ENCODE assay signal across 9 cellular contexts in genomic region chr1:222654849-222655248, GRCh38. TPM values are rescaled to one million over a fixed set of nuclear protein-coding genes. Genes with fewer than 3 reads are reported as not detected.
DNase-seq lines count a peak whose midpoint lies in the region; ATAC-seq, FAIRE-seq and TF ChIP-seq lines count a peak whose summit lies in the region.
"Had no signal": no experiment of that assay in that cellular context is flagged by ENCODE, and none has a peak within 500 bp of the region (broad histone marks: within the 10 kb centered on the region; RNA-seq: fewer than 3 reads in every experiment).

No MANE protein-coding gene starts in this region.

- peaks cover 67 to 87% of the 10 kb centered on the region in 2 donors for H3K36me3 Mint-ChIP-seq in CD4-positive, alpha-beta memory T cell

- H3K27ac ChIP-seq in CD4-positive, alpha-beta memory T cell (ENCODE audit: low read depth, low read length) = peak overlapping the region; percentile 67
- H3K27ac ChIP-seq in KOPT-K1 (ENCODE audit: low read depth, low read length, poor library complexity, severe bottlenecking) (peak overlapping the region; percentile 21), left ventricle myocardium inferior (replicated peaks) (peak overlapping the region; percentile 37)

- H3K4me1 Mint-ChIP-seq in CD4-positive, alpha-beta memory T cell = peaks cover 33 to 55% (median 46%) of the 10 kb centered on the region in 4 donors

- CTCF ChIA-PET in CD4-positive, alpha-beta memory T cell (lab: Charles Lee; ENCODE audit: partially characterized antibody) = interaction anchor here (0.9 to 3.2 kb wide), 9 partner anchors 10 to 190 kb away, joined by 3 to 14 read pairs (median 4); partner anchors contain the start of genes AIDA and BROX

- POLR2A ChIA-PET in CD4-positive, alpha-beta memory T cell (lab: Charles Lee; ENCODE audit: partially characterized antibody) = interaction anchor here (0.9 to 4.7 kb wide), 5 partner anchors 10 to 709 kb away, joined by 3 to 45 read pairs (median 4); partner anchors contain the start of genes AIDA, BROX and SUSD4

- H3K27ac Mint-ChIP-seq in CD4-positive, alpha-beta memory T cell = peak overlapping the region; percentile 90 to 98 (median 95)

- H3K27me3 ChIP-seq in CD4-positive, alpha-beta memory T cell (ENCODE audit: insufficient read depth, low read length) = no peaks in the 10 kb centered on the region
- H3K27me3 ChIP-seq in left ventricle myocardium inferior (ENCODE audit: low read depth) = no peaks in the 10 kb centered on the region

- no peak for FAIRE-seq in RCC 7860 (lab: Jason Lieb, UNC)

- no peaks in the 10 kb centered on the region for H3K27me3 Mint-ChIP-seq in CD4-positive, alpha-beta memory T cell

- peaks cover 32% of the 10 kb centered on the region for H3K4me1 ChIP-seq in CD4-positive, alpha-beta memory T cell (ENCODE audit: insufficient read depth, low read length)
- H3K4me1 ChIP-seq in left ventricle myocardium inferior = peaks cover 20% of the 10 kb centered on the region

- intact Hi-C loops in CD4-positive, alpha-beta memory T cell (cut with micrococcal nuclease) = loop anchor here (1.0 kb wide), 2 partner anchors 11 to 58 kb away; no protein-coding TSS in a partner anchor
- intact Hi-C loops in left ventricle myocardium inferior (cut with micrococcal nuclease) = loop anchor here (10.0 kb wide), 1 partner anchor 70 kb away; no protein-coding TSS in a partner anchor

- peaks cover 79% of the 10 kb centered on the region for H3K36me3 ChIP-seq in CD4-positive, alpha-beta memory T cell (ENCODE audit: insufficient read depth, low read length)
- H3K36me3 ChIP-seq in KOPT-K1 (ENCODE audit: insufficient read depth, low read length) = peaks cover 96% of the 10 kb centered on the region
- H3K36me3 ChIP-seq in left ventricle myocardium inferior = peaks cover 98% of the 10 kb centered on the region

- ATAC-seq in GM21390 (IDR thresholded peaks at IDR 0.05; ENCODE audit: unreplicated experiment) = peak; percentile 87
- ATAC-seq: HCT116 had no signal

- no peak overlapping the region for H3K4me3 ChIP-seq in CD4-positive, alpha-beta memory T cell (ENCODE audit: low read length in 2 of 2)
- H3K4me3 ChIP-seq in left ventricle myocardium inferior = no peak overlapping the region

- no peaks in the 10 kb centered on the region for H3K9me3 Mint-ChIP-seq in CD4-positive, alpha-beta memory T cell

- peak overlapping the region; percentile 37 to 76 (median 60) for H3K4me3 Mint-ChIP-seq in CD4-positive, alpha-beta memory T cell

- no peak for TF ChIP-seq CTCF in left ventricle myocardium inferior (IDR thresholded peaks at IDR 0.05; ENCODE audit: borderline replicate concordance)

- DNase-seq in CD4-positive, alpha-beta memory T cell = peak; percentile 80 to 92 (median 87)
- DNase-seq in activated CD8-positive, alpha-beta memory T cell treated with anti-CD3 and anti-CD28 coated beads, Interleukin-2, amount 50 U/mL, for 1 hour (ENCODE audit: extremely low read depth) = peak; percentile 66
- DNase-seq in left ventricle myocardium inferior (no peak), iPS-NIHi11 (ENCODE audit: low spot score) (no peak), RCC 7860 (ENCODE audit: low spot score) (no peak)
- peak; percentile 40 to 68 for DNase-seq in stimulated activated CD8-positive, alpha-beta memory T cell treated with anti-CD3 and anti-CD28 coated beads, Interleukin-7, amount 100 ng/mL, for 48 hours (ENCODE audit: extremely low read depth in 1 of 2, low read depth in 1 of 2)

- H3K9me3 ChIP-seq in CD4-positive, alpha-beta memory T cell (ENCODE audit: control insufficient read depth in 1 of 2, low read length in 2 of 2) = no peaks in the 10 kb centered on the region
- H3K9me3 ChIP-seq in KOPT-K1 (ENCODE audit: insufficient read depth, low read length, poor library complexity, severe bottlenecking) = no peaks in the 10 kb centered on the region
- H3K9me3 ChIP-seq in left ventricle myocardium inferior (replicated peaks) = no peaks in the 10 kb centered on the region

RNA-seq across cellular contexts. Expression of gene MIA3, which starts 37.0 kb away (rescaled TPM):
- 100 to 1,000 TPM; 120 to 124 TPM for total RNA-seq in CD4-positive, alpha-beta memory T cell
- 10 to 100 TPM; 42.0 to 74.3 TPM for polyA plus RNA-seq in CD4-positive, alpha-beta memory T cell
- total RNA-seq in left ventricle myocardium inferior = 53.5 TPM

RNA-seq across cellular contexts. Expression of gene AIDA, which starts 57.4 kb away (rescaled TPM):
- total RNA-seq in CD4-positive, alpha-beta memory T cell = 10 to 100 TPM; 60.7 to 64.5 TPM
- polyA plus RNA-seq in CD4-positive, alpha-beta memory T cell = 10 to 100 TPM; 35.2 to 37.2 TPM
- total RNA-seq in left ventricle myocardium inferior = 46.3 TPM

RNA-seq across cellular contexts. Expression of gene BROX, which starts 57.5 kb away (rescaled TPM):
- total RNA-seq in CD4-positive, alpha-beta memory T cell = 10 to 100 TPM; 64.6 to 68.3 TPM
- polyA plus RNA-seq in CD4-positive, alpha-beta memory T cell = 10 to 100 TPM; 15.6 to 18.5 TPM
- total RNA-seq in left ventricle myocardium inferior = 28.9 TPM

Comparison
In these comparisons a context has a peak if more than half of its experiments do, and no peak if none do; other contexts are left out.
1. DNase-seq: peak in CD4-positive, alpha-beta memory T cell (5 of 5), activated CD8-positive, alpha-beta memory T cell treated with anti-CD3 and anti-CD28 coated beads, Interleukin-2, amount 50 U/mL, for 1 hour (single experiment) and stimulated activated CD8-positive, alpha-beta memory T cell treated with anti-CD3 and anti-CD28 coated beads, Interleukin-7, amount 100 ng/mL, for 48 hours (2 of 2); none in left ventricle myocardium inferior (single experiment), iPS-NIHi11 (single experiment) and RCC 7860 (single experiment).
2. Peak in every context shown above with its lines, with median percentiles within 50 percentile points of each other: H3K27ac ChIP-seq.